Comparison of ENCODE assay signal across 22 cellular contexts in genomic region chr4:168437192-168437938, GRCh38.
"Had no signal": no experiment of that assay in that cellular context is flagged by ENCODE, and none has a peak within 500 bp of the region (broad histone marks: within the 10 kb centered on the region; RNA-seq: fewer than 3 reads in every experiment).

No MANE protein-coding gene starts in this region.

- DNase-seq: activated CD4-positive, alpha-beta T cell treated with anti-CD3 and anti-CD28 coated beads, Interleukin-2, amount 50 U/mL, for 1 hour; activated CD8-positive, alpha-beta memory T cell treated with anti-CD3 and anti-CD28 coated beads, Interleukin-2, amount 10 ng/mL, durations not matched to agents 7 days and 5 days; activated effector memory CD4-positive, alpha-beta T cell treated with Interleukin-2 at 50 U/mL for 16 hours; activated T-cell treated with anti-CD3 and anti-CD28 coated beads, Interleukin-2, amount 50 U/mL, for 1 hour; body of pancreas; caudate nucleus; effector memory CD8-positive, alpha-beta T cell; foreskin melanocyte; glutamatergic neuron; hippocampal formation; islet precursor cell; natural killer cell; ovary; psoas muscle; right cardiac atrium; stimulated activated CD8-positive, alpha-beta memory T cell treated with anti-CD3 and anti-CD28 coated beads, Interleukin-4, amount 100 ng/mL, for 48 hours; T-helper 17 cell; transverse colon; uterus had no signal

- ATAC-seq: activated CD8-positive, alpha-beta memory T cell treated with anti-CD3 and anti-CD28 coated beads, Interleukin-2, amount 10 ng/mL, durations not matched to agents 7 days and 5 days; body of pancreas; effector memory CD8-positive, alpha-beta T cell; natural killer cell; psoas muscle; right cardiac atrium; T-helper 17 cell; WTC11 had no signal

- H3K4me3 Mint-ChIP-seq: activated CD8-positive, alpha-beta memory T cell treated with anti-CD3 and anti-CD28 coated beads, Interleukin-2, amount 10 ng/mL, durations not matched to agents 7 days and 5 days; activated naive CD8-positive, alpha-beta T cell; effector memory CD8-positive, alpha-beta T cell; natural killer cell; stimulated activated naive CD8-positive, alpha-beta T cell treated with anti-CD3 and anti-CD28 coated beads, Interleukin-15, Interleukin-2, amounts not matched to agents 100 ng/mL and 50 ng/mL, for 24 hours; T-helper 17 cell; WTC11 had no signal

- H3K27me3 Mint-ChIP-seq: activated CD8-positive, alpha-beta memory T cell treated with anti-CD3 and anti-CD28 coated beads, Interleukin-2, amount 10 ng/mL, durations not matched to agents 7 days and 5 days; activated naive CD8-positive, alpha-beta T cell; effector memory CD8-positive, alpha-beta T cell; stimulated activated naive CD8-positive, alpha-beta T cell treated with anti-CD3 and anti-CD28 coated beads, Interleukin-15, Interleukin-2, amounts not matched to agents 100 ng/mL and 50 ng/mL, for 24 hours; T-helper 17 cell had no signal

- H3K9me3 Mint-ChIP-seq: effector memory CD8-positive, alpha-beta T cell; natural killer cell; stimulated activated naive CD8-positive, alpha-beta T cell treated with anti-CD3 and anti-CD28 coated beads, Interleukin-15, Interleukin-2, amounts not matched to agents 100 ng/mL and 50 ng/mL, for 24 hours had no signal

- H3K27ac Mint-ChIP-seq: activated CD8-positive, alpha-beta memory T cell treated with anti-CD3 and anti-CD28 coated beads, Interleukin-2, amount 10 ng/mL, durations not matched to agents 7 days and 5 days; activated naive CD8-positive, alpha-beta T cell; effector memory CD8-positive, alpha-beta T cell; natural killer cell; stimulated activated naive CD8-positive, alpha-beta T cell treated with anti-CD3 and anti-CD28 coated beads, Interleukin-15, Interleukin-2, amounts not matched to agents 100 ng/mL and 50 ng/mL, for 24 hours; T-helper 17 cell; WTC11 had no signal
